Comparison of ENCODE assay signal across 9 cellular contexts in the genomic region with DNA sequence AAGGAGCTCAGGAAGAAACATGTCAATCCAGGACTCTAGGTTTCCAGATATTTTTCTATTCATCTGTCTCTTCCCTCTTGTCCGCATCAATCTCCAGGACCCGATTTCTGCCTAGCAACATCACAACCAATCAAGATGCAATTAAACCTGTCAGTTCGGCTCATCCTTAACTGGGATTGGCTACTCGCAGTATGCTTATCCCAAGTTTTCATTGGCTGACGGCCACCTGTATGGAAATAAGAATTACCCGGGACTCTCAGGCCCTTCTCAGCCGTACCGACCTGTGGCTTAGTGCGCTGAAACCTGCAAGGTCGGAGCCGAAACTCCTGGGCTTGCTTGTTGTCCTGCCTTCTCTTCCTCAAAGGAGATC. TPM values are rescaled to one million over a fixed set of nuclear protein-coding genes. Genes with fewer than 3 reads are reported as not detected.
A peak's percentile ranks its signal among the peaks of the same experiment; 100 is the strongest.
DNase-seq lines count a peak whose midpoint lies in the region; ATAC-seq lines count a peak whose summit lies in the region.
"Had no signal": no experiment of that assay in that cellular context is flagged by ENCODE, and none has a peak within 500 bp of the region (broad histone marks: within the 10 kb centered on the region; RNA-seq: fewer than 3 reads in every experiment).

No MANE protein-coding gene starts in this region.

- H4K12ac ChIP-seq in trophoblast cell (ENCODE audit: low read depth, low read length), result no peak overlapping the region

- no peak overlapping the region for H2BK5ac ChIP-seq in trophoblast cell (ENCODE audit: low read depth, low read length, poor library complexity)

- no peak overlapping the region for H2BK12ac ChIP-seq in trophoblast cell (ENCODE audit: low read length)

- H3K4me3 ChIP-seq in ACC112 (ENCODE audit: low read depth, low read length) (peak overlapping the region; percentile 51), trophoblast cell (ENCODE audit: low read depth, low read length) (no peak overlapping the region)

- peak overlapping the region; percentile 61 for H2AFZ ChIP-seq in ACC112 (ENCODE audit: low read length, unreplicated experiment)
- H2AFZ ChIP-seq in trophoblast cell (ENCODE audit: insufficient read depth, low read length, poor library complexity), result no peak overlapping the region

- ATAC-seq in GM19025 (IDR thresholded peaks at IDR 0.05; ENCODE audit: low read depth, unreplicated experiment), result peak; percentile 66
- ATAC-seq in left ventricle myocardium superior, result peak; percentile 92

- H3K14ac ChIP-seq in trophoblast cell (ENCODE audit: low read length), result no peak overlapping the region

- intact Hi-C loops in left ventricle myocardium superior (cut with micrococcal nuclease), result no loop called here

- no peak overlapping the region for H2BK120ac ChIP-seq in trophoblast cell (ENCODE audit: insufficient read depth, low read length, poor library complexity)

- H3K4me1 ChIP-seq in ACC112 (ENCODE audit: control insufficient read depth, insufficient read depth, low read length, unreplicated experiment) (no peaks in the 10 kb centered on the region), trophoblast cell (ENCODE audit: control insufficient read depth in 1 of 2, insufficient read depth in 2 of 2, low read length in 2 of 2) (peaks cover 3 to 6% of the 10 kb centered on the region in 2 experiments)

- H3K27me3 ChIP-seq in ACC112 (ENCODE audit: insufficient read depth, low read length) (peaks cover 28% of the 10 kb centered on the region), trophoblast cell (ENCODE audit: insufficient read depth, low read length) (peaks cover 40% of the 10 kb centered on the region)

- no CpG with 5 or more reads among the region's 11 CpGs for WGBS in trophoblast cell (ENCODE audit: extremely low coverage, insufficient coverage, insufficient read length)

- H3K79me1 ChIP-seq in trophoblast cell (ENCODE audit: low read length), result no peaks in the 10 kb centered on the region

- H4K8ac ChIP-seq in trophoblast cell (ENCODE audit: low read depth, low read length), result no peak overlapping the region

- no peaks in the 10 kb centered on the region for H3K79me2 ChIP-seq in ACC112 (ENCODE audit: control insufficient read depth, insufficient read depth, low read length, unreplicated experiment)
- no peaks in the 10 kb centered on the region for H3K79me2 ChIP-seq in trophoblast cell (ENCODE audit: control insufficient read depth, insufficient read depth, low read length, poor library complexity)

- H2AK5ac ChIP-seq in trophoblast cell (ENCODE audit: low read length), result no peak overlapping the region

- H3K27ac ChIP-seq in ACC112 (ENCODE audit: low read depth, low read length), result peak overlapping the region; percentile 48
- no peak overlapping the region for H3K27ac ChIP-seq in trophoblast cell (ENCODE audit: low read depth, low read length)

- no peak overlapping the region for H4K91ac ChIP-seq in trophoblast cell (ENCODE audit: low read depth, low read length)

- H3K36me3 ChIP-seq in ACC112 (ENCODE audit: insufficient read depth, low read length) (no peaks in the 10 kb centered on the region), trophoblast cell (ENCODE audit: control insufficient read depth in 1 of 2, insufficient read depth in 2 of 2, low read length in 2 of 2) (no peaks in the 10 kb centered on the region)

- H3K23ac ChIP-seq in trophoblast cell (ENCODE audit: low read length), result no peak overlapping the region

- no peak overlapping the region for H3K9ac ChIP-seq in trophoblast cell (ENCODE audit: low read length)

- H3K4me2 ChIP-seq in trophoblast cell (ENCODE audit: low read length), result peak overlapping the region; percentile 49

- H3K9me3 ChIP-seq in trophoblast cell (ENCODE audit: insufficient read depth, low read depth, low read length), result peaks cover 1% of the 10 kb centered on the region

- no peak overlapping the region for H3K18ac ChIP-seq in trophoblast cell (ENCODE audit: low read length)

- no peak overlapping the region for H3K4ac ChIP-seq in trophoblast cell (ENCODE audit: low read depth, low read length)

- DNase-seq in NCI-H2171 treated with DMSO at 0.1 percent for 48 hours (lab: John Stamatoyannopoulos, UW) (peak; percentile 92), astrocyte of the hippocampus (ENCODE audit: low read depth, low spot score) (peak; percentile 90), left ventricle myocardium superior (no peak), trophoblast cell (peak; percentile 68 to 87)
- no peak for DNase-seq in stimulated activated CD8-positive, alpha-beta memory T cell treated with anti-CD3 and anti-CD28 coated beads, Interleukin-4, amount 100 ng/mL, for 48 hours
- no peak for DNase-seq in activated CD4-positive, CD25-positive, alpha-beta regulatory T cell treated with anti-CD3 and anti-CD28 coated beads, Interleukin-2, amount 50 U/mL, for 72 hours

RNA-seq across cellular contexts. Expression of gene ATP5MC2, which starts 20.4 kb away (rescaled TPM):
- 623 TPM for total RNA-seq in left ventricle myocardium superior
- polyA plus RNA-seq in trophoblast cell (2013), result 232 and 239 TPM in 2 replicates

RNA-seq across cellular contexts. Expression of gene CALCOCO1, which starts 31.0 kb away (rescaled TPM):
- 210 TPM for total RNA-seq in left ventricle myocardium superior
- 44.9 and 46.2 TPM in 2 replicates for polyA plus RNA-seq in trophoblast cell (2013)

RNA-seq across cellular contexts. Expression of gene CISTR, which starts 55.5 kb away (rescaled TPM):
- 2.4 TPM for total RNA-seq in left ventricle myocardium superior
- not detected in 2 replicates for polyA plus RNA-seq in trophoblast cell (2013)
- total RNA-seq: lower leg skin had no signal

Comparison
In these comparisons a context has a peak if more than half of its experiments do, and no peak if none do; other contexts are left out.
1. DNase-seq: peak in NCI-H2171 treated with DMSO at 0.1 percent for 48 hours (single experiment), astrocyte of the hippocampus (single experiment) and trophoblast cell (2 of 2); none in left ventricle myocardium superior (single experiment), stimulated activated CD8-positive, alpha-beta memory T cell treated with anti-CD3 and anti-CD28 coated beads, Interleukin-4, amount 100 ng/mL, for 48 hours (single experiment) and activated CD4-positive, CD25-positive, alpha-beta regulatory T cell treated with anti-CD3 and anti-CD28 coated beads, Interleukin-2, amount 50 U/mL, for 72 hours (single experiment).